ENCODE assay signal across 1 cellular context in the genomic region with DNA sequence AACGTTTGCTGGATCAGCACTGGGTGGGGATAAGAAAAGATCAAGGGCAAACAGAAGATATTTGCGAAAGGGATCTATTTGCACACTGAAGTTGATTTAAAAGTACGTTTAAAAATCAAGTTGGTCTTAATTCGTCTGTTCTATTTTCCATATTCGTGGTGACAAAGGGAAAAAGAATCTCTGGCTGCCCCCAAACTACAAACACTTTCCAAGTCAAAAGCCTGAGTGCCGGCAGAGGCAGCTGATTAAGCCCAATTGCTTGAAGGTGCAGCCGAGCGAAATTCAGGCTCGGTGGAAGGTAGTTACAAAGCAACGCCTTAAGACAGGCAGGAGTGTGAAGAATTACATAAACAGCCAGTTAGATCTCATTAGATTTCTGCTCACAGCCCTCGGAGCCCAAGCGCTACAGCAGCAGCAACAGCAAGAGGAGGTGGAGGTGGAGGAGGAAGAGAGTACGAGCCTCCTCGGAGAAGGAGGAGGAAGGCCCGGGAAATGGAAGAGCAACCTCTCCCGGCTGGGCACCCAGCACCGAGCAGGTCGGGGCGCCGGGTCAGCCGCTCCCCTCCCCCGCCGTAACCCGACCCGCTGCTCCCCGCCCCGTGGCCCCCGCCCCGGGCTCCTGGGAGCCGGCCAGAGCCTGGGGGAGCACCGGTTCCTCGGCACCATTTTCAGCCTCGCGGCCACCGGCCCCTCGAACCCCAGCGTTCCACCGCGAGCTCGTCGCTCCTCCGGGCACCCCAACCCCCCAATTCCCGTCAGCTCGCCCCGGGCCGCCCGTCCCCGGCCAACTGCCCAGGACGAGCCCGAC.
TF ChIP-seq lines count a peak whose summit lies in the region.

No MANE protein-coding gene starts in this region.

TF ChIP-seq in HepG2, 621 proteins besides CTCF, POLR2A, EP300 and RAD21 (continued from another document):
- TF ChIP-seq SUZ12 (IDR thresholded peaks at IDR 0.05; ENCODE audit: low read depth, low read length) = no peak
- TF ChIP-seq ZNF335 (CRISPR knock-in tag; IDR thresholded peaks at IDR 0.05) = no peak
